Comparison of ENCODE assay signal across 8 cellular contexts in the genomic region with DNA sequence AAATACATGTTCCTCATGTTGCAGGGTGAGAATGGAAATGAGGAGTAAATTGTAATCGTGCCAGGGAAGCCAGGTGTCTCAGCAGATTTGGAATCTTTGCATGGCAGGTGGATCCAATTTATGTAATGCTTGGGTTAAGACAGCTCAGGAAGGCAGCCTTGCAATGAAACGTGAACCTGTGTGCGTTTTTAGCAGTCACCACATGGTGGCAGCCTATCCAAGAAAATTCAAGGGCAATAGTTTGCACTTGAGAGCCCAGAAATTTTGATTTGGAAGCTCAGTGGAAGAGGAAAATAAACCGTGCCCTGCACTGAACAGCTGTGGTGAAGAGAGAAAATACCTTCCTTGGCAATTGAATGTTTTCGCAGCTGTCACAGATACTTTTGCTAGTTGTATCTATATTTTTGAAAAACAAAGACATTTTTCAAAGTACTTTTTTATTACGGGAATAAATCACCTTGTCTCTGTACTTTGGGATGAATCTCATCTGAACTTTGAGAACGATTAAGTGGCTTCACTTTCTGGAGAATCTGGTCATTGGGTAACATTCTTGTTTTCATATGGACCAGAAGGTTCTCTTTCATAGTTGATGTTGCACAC. TPM values are rescaled to one million over a fixed set of nuclear protein-coding genes. Genes with fewer than 3 reads are reported as not detected.
DNase-seq lines count a peak whose midpoint lies in the region; ATAC-seq and FAIRE-seq lines count a peak whose summit lies in the region.

No MANE protein-coding gene starts in this region.

- peaks cover 19% of the 10 kb centered on the region for H3K4me1 ChIP-seq in Karpas-422 (ENCODE audit: low read length)
- H3K4me1 ChIP-seq in trophoblast cell (ENCODE audit: control insufficient read depth in 1 of 2, insufficient read depth in 2 of 2, low read length in 2 of 2) = peaks cover 4 to 5% of the 10 kb centered on the region in 2 experiments

- H3K9me3 ChIP-seq in Karpas-422 (ENCODE audit: low read length) (no peaks in the 10 kb centered on the region), trophoblast cell (ENCODE audit: insufficient read depth, low read depth, low read length) (no peaks in the 10 kb centered on the region)

- H2AFZ ChIP-seq in Karpas-422 (ENCODE audit: low read length) (no peak overlapping the region), trophoblast cell (ENCODE audit: insufficient read depth, low read length, poor library complexity) (no peak overlapping the region)

- no peaks in the 10 kb centered on the region for H4K20me1 ChIP-seq in Karpas-422 (ENCODE audit: insufficient read depth, low read depth, low read length)

- H3K9me2 ChIP-seq in Karpas-422 (replicated peaks; ENCODE audit: insufficient read depth, low read length) = no peaks in the 10 kb centered on the region

- H3K36me3 ChIP-seq in Karpas-422 (ENCODE audit: insufficient read depth, low read length) (peaks cover 42% of the 10 kb centered on the region), trophoblast cell (ENCODE audit: control insufficient read depth in 1 of 2, insufficient read depth in 2 of 2, low read length in 2 of 2) (peaks cover 9 to 26% of the 10 kb centered on the region in 2 experiments)

- H2BK120ac ChIP-seq in trophoblast cell (ENCODE audit: insufficient read depth, low read length, poor library complexity) = no peak overlapping the region

- H3K27me3 ChIP-seq in Karpas-422 (ENCODE audit: low read length) (no peaks in the 10 kb centered on the region), trophoblast cell (ENCODE audit: insufficient read depth, low read length) (no peaks in the 10 kb centered on the region)

- H3K14ac ChIP-seq in trophoblast cell (ENCODE audit: low read length) = no peak overlapping the region

- peak; percentile 5 for FAIRE-seq in urothelium cell line (lab: Jason Lieb, UNC)

- H3K27ac ChIP-seq in Karpas-422 (ENCODE audit: low read length) (no peak overlapping the region), trophoblast cell (ENCODE audit: low read depth, low read length) (no peak overlapping the region)

- H3K23ac ChIP-seq in trophoblast cell (ENCODE audit: low read length) = no peak overlapping the region

- H2BK5ac ChIP-seq in trophoblast cell (ENCODE audit: low read depth, low read length, poor library complexity) = no peak overlapping the region

- H2AK5ac ChIP-seq in trophoblast cell (ENCODE audit: low read length) = no peak overlapping the region

- H3K4me3 ChIP-seq in Karpas-422 (ENCODE audit: low read length) (no peak overlapping the region), trophoblast cell (ENCODE audit: low read depth, low read length) (no peak overlapping the region)

- no peak overlapping the region for H4K8ac ChIP-seq in trophoblast cell (ENCODE audit: low read depth, low read length)

- H3K79me2 ChIP-seq in Karpas-422 (ENCODE audit: low read length) (peaks cover 31% of the 10 kb centered on the region), trophoblast cell (ENCODE audit: control insufficient read depth, insufficient read depth, low read length, poor library complexity) (no peaks in the 10 kb centered on the region)

- no CpG with 5 or more reads among the region's 7 CpGs for WGBS in trophoblast cell (ENCODE audit: extremely low coverage, insufficient coverage, insufficient read length)

- H3K4me2 ChIP-seq in Karpas-422 (ENCODE audit: low read depth, low read length, poor library complexity, severe bottlenecking) (no peak overlapping the region), trophoblast cell (ENCODE audit: low read length) (no peak overlapping the region)

- H3K9ac ChIP-seq in Karpas-422 (ENCODE audit: low read length) = no peak overlapping the region
- no peak overlapping the region for H3K9ac ChIP-seq in trophoblast cell (ENCODE audit: low read length)

- no peak overlapping the region for H4K91ac ChIP-seq in trophoblast cell (ENCODE audit: low read depth, low read length)

- peak; percentile 43 for DNase-seq in AG08396 (ENCODE audit: low spot score)
- peak; percentile 88 for DNase-seq in Karpas-422
- DNase-seq in RPMI8226 = peak; percentile 70
- DNase-seq in activated gamma-delta T cell treated with anti-CD3 and anti-CD28 coated beads, Interleukin-2, amount 50 U/mL, for 16 hours (ENCODE audit: low read depth) = peak; percentile 19
- DNase-seq in glomerular endothelial cell (ENCODE audit: extremely low read depth, low read depth, low spot score) = peak; percentile 78
- peak; percentile 72 to 91 for DNase-seq in trophoblast cell
- DNase-seq in urothelium cell line (ENCODE audit: low spot score) = peak; percentile 61

- peak; percentile 48 for ATAC-seq in GM18519 (IDR thresholded peaks at IDR 0.05; ENCODE audit: low FRiP score, unreplicated experiment)

- no peak overlapping the region for H2BK12ac ChIP-seq in trophoblast cell (ENCODE audit: low read length)

- no peak overlapping the region for H4K12ac ChIP-seq in trophoblast cell (ENCODE audit: low read depth, low read length)

- H3K18ac ChIP-seq in trophoblast cell (ENCODE audit: low read length) = no peak overlapping the region

- H3K4ac ChIP-seq in trophoblast cell (ENCODE audit: low read depth, low read length) = no peak overlapping the region

- no peaks in the 10 kb centered on the region for H3K79me1 ChIP-seq in trophoblast cell (ENCODE audit: low read length)

RNA-seq across cellular contexts. Expression of a gene that starts 26.5 kb away (rescaled TPM):
- 60.7 and 60.8 TPM in 2 replicates for total RNA-seq in Karpas-422 (2014; rRNA removed; shearing (Covaris generic); ENCODE audit: low replicate concordance)
- 31.7 and 40.5 TPM in 2 replicates for total RNA-seq in glomerular endothelial cell
- polyA plus RNA-seq in trophoblast cell (2013) = 61.3 and 64.0 TPM in 2 replicates

Comparison
In these comparisons a context has a peak if more than half of its experiments do, and no peak if none do; other contexts are left out.
1. DNase-seq: peak in every context shown above with its lines; median percentile 88 in Karpas-422; 82 in trophoblast cell; 78 in glomerular endothelial cell; 70 in RPMI8226; 61 in urothelium cell line; 43 in AG08396; 19 in activated gamma-delta T cell treated with anti-CD3 and anti-CD28 coated beads, Interleukin-2, amount 50 U/mL, for 16 hours.